In the genomic region with DNA sequence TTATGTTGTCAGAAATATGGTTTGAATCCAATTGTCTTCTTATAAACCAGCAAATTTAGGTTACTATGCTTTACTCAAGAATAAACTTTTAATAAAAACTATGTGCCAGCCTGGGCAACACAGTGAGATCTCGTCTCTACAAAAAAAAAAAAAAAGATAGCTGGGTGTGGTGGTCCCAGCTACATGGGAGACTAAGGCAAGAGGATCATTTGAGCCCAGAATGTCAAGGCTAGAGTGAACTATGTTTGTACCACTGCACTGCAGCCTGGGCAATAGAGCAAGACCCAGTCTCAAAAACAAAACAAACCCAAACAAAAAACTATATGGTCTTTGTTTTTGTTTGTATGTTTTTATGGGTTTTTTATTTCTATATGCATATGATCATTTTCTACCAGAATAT, we compare ENCODE assay signal across 17 cellular contexts. TPM values are rescaled to one million over a fixed set of nuclear protein-coding genes. Genes with fewer than 3 reads are reported as not detected.
DNase-seq lines count a peak whose midpoint lies in the region; ATAC-seq, FAIRE-seq and TF ChIP-seq lines count a peak whose summit lies in the region.
"Had no signal": no experiment of that assay in that cellular context is flagged by ENCODE, and none has a peak within 500 bp of the region (broad histone marks: within the 10 kb centered on the region; RNA-seq: fewer than 3 reads in every experiment).

No MANE protein-coding gene starts in this region.

- H2BK5ac ChIP-seq in mesenchymal stem cell (ENCODE audit: low read depth, low read length, poor library complexity, severe bottlenecking), result no peak overlapping the region

- no peak for FAIRE-seq in A549 (lab: Jason Lieb, UNC)
- FAIRE-seq: D721Med, GM12891, GM19239, H54 had no signal

- H3K4me3 ChIP-seq in A549 (no peak overlapping the region), HEK293 (ENCODE audit: low read depth, low read length) (no peak overlapping the region), mesenchymal stem cell (ENCODE audit: insufficient read depth in 1 of 2, low read depth in 1 of 2, low read length in 2 of 2) (no peak overlapping the region), esophagus muscularis mucosa (no peak overlapping the region)

- no peaks in the 10 kb centered on the region for H3K36me3 Mint-ChIP-seq in WTC11
- no peaks in the 10 kb centered on the region for H3K36me3 Mint-ChIP-seq in CD4-positive, alpha-beta T cell (ENCODE audit: low read depth)
- H3K36me3 Mint-ChIP-seq: CD4-positive, CD25-positive, alpha-beta regulatory T cell had no signal

- no peaks in the 10 kb centered on the region for H3K27me3 Mint-ChIP-seq in WTC11 (ENCODE audit: low read depth)
- H3K27me3 Mint-ChIP-seq in CD4-positive, alpha-beta T cell, result no peaks in the 10 kb centered on the region

- ATAC-seq in A549 (no peak), WTC11 (no peak)
- no peak for ATAC-seq in CD4-positive, alpha-beta T cell (ENCODE audit: poor library complexity)

- H2BK12ac ChIP-seq in mesenchymal stem cell (ENCODE audit: low read length in 2 of 2), result no peak overlapping the region

- no peak overlapping the region for H3K4ac ChIP-seq in mesenchymal stem cell (ENCODE audit: low read depth in 1 of 2, low read length in 2 of 2)

- H2AFZ ChIP-seq in mesenchymal stem cell (ENCODE audit: low read depth, low read length), result no peak overlapping the region

- TF ChIP-seq POLR2A in A549 (IDR thresholded peaks at IDR 0.05; ENCODE audit: low read length) (no peak), esophagus muscularis mucosa (IDR thresholded peaks at IDR 0.05; ENCODE audit: low read depth) (no peak)

- WGBS in A549 (ENCODE audit: missing lambda C conversion rate), result 60% methylated on average over 1 of the region's 1 CpG
- WGBS in mesenchymal stem cell, result 78% methylated on average over 1 of the region's 1 CpG
- WGBS in esophagus muscularis mucosa, result 95% methylated on average over 1 of the region's 1 CpG

- H3K4me1 Mint-ChIP-seq in WTC11, result peaks cover 8% of the 10 kb centered on the region
- H3K4me1 Mint-ChIP-seq in CD4-positive, alpha-beta T cell (ENCODE audit: low read depth), result peaks cover 8% of the 10 kb centered on the region

- POLR2A ChIA-PET in A549 (lab: Yijun Ruan, JAX) (interaction anchor here (0.6 to 0.9 kb wide), 3 partner anchors 74 to 356 kb away, joined by 3 read pairs; no protein-coding TSS in a partner anchor), HEK293 (lab: Yijun Ruan, JAX) (interaction anchor here (0.7 kb wide), 1 partner anchor 84 kb away, joined by 5 read pairs; no protein-coding TSS in a partner anchor), WTC11 (lab: Charles Lee) (interaction anchor here (0.6 kb wide), 1 partner anchor 119 kb away, joined by 5 read pairs; no protein-coding TSS in a partner anchor)
- POLR2A ChIA-PET in CD4-positive, alpha-beta T cell (lab: Charles Lee), result no interaction called here

- no peak overlapping the region for H4K91ac ChIP-seq in mesenchymal stem cell (ENCODE audit: low read length)

- H3K36me3 ChIP-seq in HEK293 (ENCODE audit: control insufficient read depth in 2 of 2, insufficient read depth in 1 of 2, low read length in 2 of 2), result no peaks in the 10 kb centered on the region
- H3K36me3 ChIP-seq in mesenchymal stem cell (ENCODE audit: control insufficient read depth in 1 of 2, insufficient read depth in 2 of 2, low read depth in 1 of 2, low read length in 2 of 2), result no peaks in the 10 kb centered on the region
- no peaks in the 10 kb centered on the region for H3K36me3 ChIP-seq in esophagus muscularis mucosa
- H3K36me3 ChIP-seq: BE2C had no signal

- TF ChIP-seq RAD21 in A549 (conservative IDR thresholded peaks at IDR 0.05 in 1 of 2, IDR thresholded peaks at IDR 0.05 in 1 of 2), result no peak

- H3K23ac ChIP-seq in mesenchymal stem cell (ENCODE audit: low read length in 2 of 2), result no peak overlapping the region

- H2AK5ac ChIP-seq in mesenchymal stem cell (ENCODE audit: low read length, severe bottlenecking), result no peak overlapping the region

- H3K9ac ChIP-seq in mesenchymal stem cell (ENCODE audit: low read length), result peak overlapping the region; percentile 84

- TF ChIP-seq EP300 in A549 (IDR thresholded peaks at IDR 0.05) (no peak), esophagus muscularis mucosa (IDR thresholded peaks at IDR 0.05) (no peak)

- peak overlapping the region; percentile 74 to 84 for H3K27ac ChIP-seq in A549
- no peak overlapping the region for H3K27ac ChIP-seq in HEK293 (ENCODE audit: extremely low read depth, low read depth, low read length)
- H3K27ac ChIP-seq in mesenchymal stem cell (ENCODE audit: low read length, poor library complexity, severe bottlenecking), result no peak overlapping the region
- no peak overlapping the region for H3K27ac ChIP-seq in CD4-positive, alpha-beta T cell (ENCODE audit: low read depth, low read length)
- no peak overlapping the region for H3K27ac ChIP-seq in esophagus muscularis mucosa (replicated peaks in 1 of 4)

- no peak overlapping the region for H3K27ac Mint-ChIP-seq in WTC11
- no peak overlapping the region for H3K27ac Mint-ChIP-seq in CD4-positive, alpha-beta T cell
- H3K27ac Mint-ChIP-seq: CD4-positive, CD25-positive, alpha-beta regulatory T cell had no signal

- H3K4me1 ChIP-seq in A549 (peaks cover 68% of the 10 kb centered on the region), HEK293 (ENCODE audit: control insufficient read depth, insufficient read depth, low read length) (peaks cover 3% of the 10 kb centered on the region; the same call in 1 of the 2 replicates), mesenchymal stem cell (ENCODE audit: control insufficient read depth, insufficient read depth, low read depth, low read length) (peaks cover 3% of the 10 kb centered on the region), esophagus muscularis mucosa (peaks cover 0 to 7% (median 3%) of the 10 kb centered on the region in 4 donors)

- H3K9me3 ChIP-seq in A549, result no peaks in the 10 kb centered on the region
- H3K9me3 ChIP-seq in HEK293 (ENCODE audit: control insufficient read depth, insufficient read depth, low read depth, low read length), result no peaks in the 10 kb centered on the region
- H3K9me3 ChIP-seq in mesenchymal stem cell (ENCODE audit: control insufficient read depth, low read length), result no peaks in the 10 kb centered on the region
- no peaks in the 10 kb centered on the region for H3K9me3 ChIP-seq in CD4-positive, alpha-beta T cell (ENCODE audit: control insufficient read depth, low read length)
- H3K9me3 ChIP-seq in esophagus muscularis mucosa, result no peaks in the 10 kb centered on the region
- H3K9me3 ChIP-seq: BE2C, Caco-2 had no signal

- DNase-seq in A549 (ENCODE audit: low read depth in 1 of 2, low spot score in 1 of 2) (no peak), WTC11 (ENCODE audit: low spot score) (no peak), mesenchymal stem cell (no peak), esophagus muscularis mucosa (ENCODE audit: extremely low spot score) (no peak)
- DNase-seq in effector CD4-positive, alpha-beta T cell, result no peak
- DNase-seq in CD4-positive, alpha-beta T cell, result no peak
- DNase-seq: 8988T; ACHN; BE2C; C1 segment of cervical spinal cord; Caco-2; CD4-positive, CD25-positive, alpha-beta regulatory T cell had no signal

- no peak for TF ChIP-seq CTCF in A549 (IDR thresholded peaks at IDR 0.05)
- TF ChIP-seq CTCF in HEK293 (tag by site-specific recombination; IDR thresholded peaks at IDR 0.05), result no peak
- no peak for TF ChIP-seq CTCF in WTC11 (IDR thresholded peaks at IDR 0.05)
- TF ChIP-seq CTCF in CD4-positive, alpha-beta T cell (IDR thresholded peaks at IDR 0.05), result no peak
- no peak for TF ChIP-seq CTCF in esophagus muscularis mucosa (IDR thresholded peaks at IDR 0.05)

- no peak overlapping the region for H2BK15ac ChIP-seq in mesenchymal stem cell (ENCODE audit: low read depth, poor library complexity, severe bottlenecking)

- H3K27me3 ChIP-seq in mesenchymal stem cell (ENCODE audit: control insufficient read depth in 1 of 2, insufficient read depth in 1 of 2, low read length in 2 of 2) (no peaks in the 10 kb centered on the region), esophagus muscularis mucosa (no peaks in the 10 kb centered on the region)
- H3K27me3 ChIP-seq in CD4-positive, alpha-beta T cell (ENCODE audit: control insufficient read depth, insufficient read depth, low read length), result no peaks in the 10 kb centered on the region
- H3K27me3 ChIP-seq: BE2C had no signal

- H3K9me3 Mint-ChIP-seq in WTC11, result no peaks in the 10 kb centered on the region
- no peaks in the 10 kb centered on the region for H3K9me3 Mint-ChIP-seq in CD4-positive, alpha-beta T cell
- H3K9me3 Mint-ChIP-seq: CD4-positive, CD25-positive, alpha-beta regulatory T cell had no signal

- H3K14ac ChIP-seq in mesenchymal stem cell (ENCODE audit: low read length in 2 of 2), result no peak overlapping the region

- no peak overlapping the region for H2BK120ac ChIP-seq in mesenchymal stem cell (ENCODE audit: low read depth, low read length)

- no peak overlapping the region for H4K8ac ChIP-seq in mesenchymal stem cell (ENCODE audit: low read length)

- no peak overlapping the region for H3K4me3 Mint-ChIP-seq in WTC11
- no peak overlapping the region for H3K4me3 Mint-ChIP-seq in CD4-positive, alpha-beta T cell
- H3K4me3 Mint-ChIP-seq: CD4-positive, CD25-positive, alpha-beta regulatory T cell had no signal

- peaks cover 4% of the 10 kb centered on the region for H3K79me1 ChIP-seq in mesenchymal stem cell (replicated peaks; ENCODE audit: low read length, poor library complexity, severe bottlenecking)

- CTCF ChIA-PET in A549 (lab: Yijun Ruan, JAX), result interaction anchor here (0.6 to 1.8 kb wide), 7 partner anchors 10 to 1155 kb away, joined by 3 to 6 read pairs (median 4); no protein-coding TSS in a partner anchor
- CTCF ChIA-PET in HEK293 (lab: Yijun Ruan, JAX), result interaction anchor here (1.2 to 1.4 kb wide), 2 partner anchors 11 to 13 kb away, joined by 3 to 4 read pairs; no protein-coding TSS in a partner anchor
- CTCF ChIA-PET in WTC11 (lab: Charles Lee), result no interaction called here
- CTCF ChIA-PET in CD4-positive, alpha-beta T cell (lab: Charles Lee), result interaction anchor here (0.9 kb wide), 1 partner anchor 44 kb away, joined by 3 read pairs; no protein-coding TSS in a partner anchor

- intact Hi-C loops in CD4-positive, alpha-beta T cell (cut with DNase I, micrococcal nuclease), result no loop called here
- intact Hi-C loops in esophagus muscularis mucosa (cut with DNase I), result no loop called here

- H3K4me2 ChIP-seq in A549 (peak overlapping the region; percentile 77), mesenchymal stem cell (ENCODE audit: low read length, poor library complexity, severe bottlenecking) (no peak overlapping the region)

- no peak overlapping the region for H3K18ac ChIP-seq in mesenchymal stem cell (ENCODE audit: low read depth in 1 of 2, low read length in 2 of 2)

TF ChIP-seq in WTC11, 78 proteins besides CTCF, POLR2A, EP300 and RAD21 (continues in another document):
- TF ChIP-seq ZNF121 (CRISPR knock-in tag; IDR thresholded peaks at IDR 0.05), result peak; percentile 44; the same call in 1 of the 2 replicates

RNA-seq across cellular contexts. Expression of a gene that starts 7.5 kb away (rescaled TPM):
- polyA plus RNA-seq in A549 (2011; rRNA removed), result 39.0 and 49.3 TPM in 2 replicates
- polyA plus RNA-seq in A549 (2012; cell fraction: cytosol; rRNA removed), result 6.3 and 7.7 TPM in 2 replicates
- 6.2 and 12.8 TPM in 2 replicates for polyA plus RNA-seq in A549 (2012; cell fraction: nucleus; rRNA removed)
- polyA plus RNA-seq in A549 (2017; fragmentation: RNase III; extraction: RNeasy Plus Mini Kit Qiagen cat#74134 plus additional on column Dnase treatment), result 22.1 to 26.9 TPM (median 24.8 TPM) in 3 replicates
- polyA minus RNA-seq in A549 (2011; rRNA and poly(A)+ RNA removed), result 32.2 and 32.4 TPM in 2 replicates
- total RNA-seq in WTC11 (2021), result 34.1 to 39.5 TPM (median 36.9 TPM) in 3 replicates
- polyA plus RNA-seq in mesenchymal stem cell (2013, experiment 1 of 2), result 20.8 TPM
- 20.0 TPM for polyA plus RNA-seq in mesenchymal stem cell (2013, experiment 2 of 2)
- total RNA-seq in CD4-positive, alpha-beta T cell, result 10 to 100 TPM; 40.3 to 41.1 TPM
- 10 to 100 TPM; 25.6 to 48.2 (median 35.8) TPM for total RNA-seq in esophagus muscularis mucosa

Comparison
In these comparisons a context has a peak if more than half of its experiments do, and no peak if none do; other contexts are left out.
1. H3K27ac ChIP-seq: peak in A549 (2 of 2); none in HEK293 (single experiment), mesenchymal stem cell (single experiment), CD4-positive, alpha-beta T cell (single experiment) and esophagus muscularis mucosa (0 of 4).